ENCODE assay signal across 15 cellular contexts in the genomic region with DNA sequence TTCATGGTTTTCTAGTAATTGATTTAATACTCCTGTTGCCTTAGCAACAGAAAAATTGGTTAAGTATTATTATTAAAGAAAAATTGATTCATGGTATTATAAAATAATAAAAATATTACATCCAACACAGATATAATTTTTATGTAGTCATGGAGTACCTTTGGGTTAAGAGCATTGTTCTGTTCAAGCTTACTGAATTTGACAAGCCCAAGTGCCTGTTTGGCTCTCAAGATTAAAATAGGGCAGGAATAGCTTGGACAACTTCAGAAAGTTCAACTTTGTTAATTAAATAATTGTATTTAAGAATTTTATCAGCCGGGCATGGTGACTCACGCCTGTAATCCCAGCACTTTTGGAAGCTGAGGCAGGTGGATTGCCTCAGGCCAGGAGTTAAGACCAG.
DNase-seq lines count a peak whose midpoint lies in the region; ATAC-seq and TF ChIP-seq lines count a peak whose summit lies in the region.
"Had no signal": no experiment of that assay in that cellular context is flagged by ENCODE, and none has a peak within 500 bp of the region (broad histone marks: within the 10 kb centered on the region; RNA-seq: fewer than 3 reads in every experiment).

No MANE protein-coding gene starts in this region.

- H3K4me3 ChIP-seq in cardiac muscle cell (no peak overlapping the region), BE2C (ENCODE audit: low read depth, low read length) (no peak overlapping the region)
- H3K4me3 ChIP-seq: BLaER1 had no signal

- H3K27ac ChIP-seq in cardiac muscle cell, result peak overlapping the region; percentile 73
- H3K27ac ChIP-seq: BLaER1, C4-2B had no signal

- no peak for ATAC-seq in left cardiac atrium
- ATAC-seq: CD8-positive, alpha-beta T cell had no signal

- POLR2A ChIA-PET in activated CD4-positive, alpha-beta T cell treated with anti-CD3 and anti-CD28 coated beads, Interleukin-2, amount 10 ng/mL, durations not matched to agents 7 days and 5 days (lab: Charles Lee), result no interaction called here

- TF ChIP-seq CTCF in cardiac muscle cell (IDR thresholded peaks at IDR 0.05; ENCODE audit: low read depth, low read length) (no peak), BE2C (IDR thresholded peaks at IDR 0.05; ENCODE audit: low read depth, low read length) (no peak)

- DNase-seq in cardiac muscle cell (ENCODE audit: low read depth in 1 of 2, low spot score in 1 of 2), result peak in 1 of 2 donors; percentile 13
- no peak for DNase-seq in left cardiac atrium
- DNase-seq in BE2C, result peak; percentile 18
- DNase-seq in M059J (ENCODE audit: low read depth), result peak; percentile 23
- no peak for DNase-seq in cerebellar cortex (ENCODE audit: low spot score)
- no peak for DNase-seq in activated CD4-positive, alpha-beta T cell treated with anti-CD3 and anti-CD28 coated beads, Interleukin-2, amount 10 ng/mL, durations not matched to agents 7 days and 5 days
- DNase-seq: Caco-2; CD4-positive, CD25-positive, alpha-beta regulatory T cell; CD8-positive, alpha-beta T cell; DMS153; DND-41; GOT3; HCEC 1CT had no signal

- no peaks in the 10 kb centered on the region for H3K9me3 Mint-ChIP-seq in activated CD4-positive, alpha-beta T cell treated with anti-CD3 and anti-CD28 coated beads, Interleukin-2, amount 10 ng/mL, durations not matched to agents 7 days and 5 days
- H3K9me3 Mint-ChIP-seq: CD4-positive, CD25-positive, alpha-beta regulatory T cell; CD8-positive, alpha-beta T cell had no signal

- H3K27me3 ChIP-seq in cardiac muscle cell (no peaks in the 10 kb centered on the region), BE2C (no peaks in the 10 kb centered on the region)
- H3K27me3 ChIP-seq: BLaER1 had no signal

- H3K27ac Mint-ChIP-seq in activated CD4-positive, alpha-beta T cell treated with anti-CD3 and anti-CD28 coated beads, Interleukin-2, amount 10 ng/mL, durations not matched to agents 7 days and 5 days, result no peak overlapping the region
- H3K27ac Mint-ChIP-seq: CD8-positive, alpha-beta T cell had no signal

- CTCF ChIA-PET in activated CD4-positive, alpha-beta T cell treated with anti-CD3 and anti-CD28 coated beads, Interleukin-2, amount 10 ng/mL, durations not matched to agents 7 days and 5 days (lab: Charles Lee), result interaction anchor here (0.9 to 1.1 kb wide), 2 partner anchors 14 to 219 kb away, joined by 3 to 4 read pairs; no protein-coding TSS in a partner anchor

- peaks cover 5% of the 10 kb centered on the region for H3K4me1 ChIP-seq in cardiac muscle cell (ENCODE audit: low read depth)
- H3K4me1 ChIP-seq in BE2C, result no peaks in the 10 kb centered on the region
- H3K4me1 ChIP-seq: BLaER1 had no signal

- intact Hi-C loops in left cardiac atrium (cut with DNase I), result no loop called here

- H3K36me3 ChIP-seq in cardiac muscle cell, result peaks cover 32% of the 10 kb centered on the region
- peaks cover 24% of the 10 kb centered on the region for H3K36me3 ChIP-seq in BE2C

- no peaks in the 10 kb centered on the region for H3K4me1 Mint-ChIP-seq in activated CD4-positive, alpha-beta T cell treated with anti-CD3 and anti-CD28 coated beads, Interleukin-2, amount 10 ng/mL, durations not matched to agents 7 days and 5 days

- H3K27me3 Mint-ChIP-seq in activated CD4-positive, alpha-beta T cell treated with anti-CD3 and anti-CD28 coated beads, Interleukin-2, amount 10 ng/mL, durations not matched to agents 7 days and 5 days, result no peaks in the 10 kb centered on the region
- H3K27me3 Mint-ChIP-seq: CD4-positive, CD25-positive, alpha-beta regulatory T cell had no signal

- H3K36me3 Mint-ChIP-seq in activated CD4-positive, alpha-beta T cell treated with anti-CD3 and anti-CD28 coated beads, Interleukin-2, amount 10 ng/mL, durations not matched to agents 7 days and 5 days (ENCODE audit: low read depth), result peaks cover 20% of the 10 kb centered on the region

- no peaks in the 10 kb centered on the region for H3K9me3 ChIP-seq in cardiac muscle cell (ENCODE audit: low read depth)
- H3K9me3 ChIP-seq in BE2C, result no peaks in the 10 kb centered on the region
- H3K9me3 ChIP-seq: BLaER1, Caco-2 had no signal

- no peak overlapping the region for H3K4me3 Mint-ChIP-seq in activated CD4-positive, alpha-beta T cell treated with anti-CD3 and anti-CD28 coated beads, Interleukin-2, amount 10 ng/mL, durations not matched to agents 7 days and 5 days
- H3K4me3 Mint-ChIP-seq: CD4-positive, CD25-positive, alpha-beta regulatory T cell; CD8-positive, alpha-beta T cell had no signal

Comparison
In these comparisons a context has a peak if more than half of its experiments do, and no peak if none do; other contexts are left out.
1. DNase-seq: peak in BE2C (single experiment) and M059J (single experiment); none in left cardiac atrium (single experiment), cerebellar cortex (single experiment) and activated CD4-positive, alpha-beta T cell treated with anti-CD3 and anti-CD28 coated beads, Interleukin-2, amount 10 ng/mL, durations not matched to agents 7 days and 5 days (single experiment).